ENCODE assay signal across 27 cellular contexts in genomic region chr21:29800051-29800450, GRCh38.
"Had no signal": no experiment of that assay in that cellular context is flagged by ENCODE, and none has a peak within 500 bp of the region (broad histone marks: within the 10 kb centered on the region; RNA-seq: fewer than 3 reads in every experiment).

No MANE protein-coding gene starts in this region.

- H3K27me3 ChIP-seq: adrenal gland had no signal

- H3K27ac ChIP-seq: adrenal gland, breast epithelium, SK-N-MC, VCaP had no signal

- H3K4me1 ChIP-seq: adrenal gland, breast epithelium had no signal

- H3K4me1 Mint-ChIP-seq: activated CD4-positive, alpha-beta T cell treated with anti-CD3 and anti-CD28 coated beads for 36 hours; activated naive CD8-positive, alpha-beta T cell treated with anti-CD3 and anti-CD28 coated beads, Interleukin-2, amount 10 ng/mL, durations not matched to agents 7 days and 5 days; T-cell had no signal

- H3K36me3 Mint-ChIP-seq: activated naive CD8-positive, alpha-beta T cell treated with anti-CD3 and anti-CD28 coated beads, Interleukin-2, amount 10 ng/mL, durations not matched to agents 7 days and 5 days; T-cell had no signal

- ATAC-seq: activated CD4-positive, alpha-beta T cell treated with anti-CD3 and anti-CD28 coated beads for 36 hours; activated CD8-positive, alpha-beta T cell treated with anti-CD3 and anti-CD28 coated beads for 36 hours; Panc1; Right ventricle myocardium inferior; T-cell had no signal

- H3K4me3 ChIP-seq: adrenal gland, breast epithelium, SK-N-MC had no signal

- H3K27ac Mint-ChIP-seq: activated CD4-positive, alpha-beta T cell treated with anti-CD3 and anti-CD28 coated beads for 36 hours; activated CD8-positive, alpha-beta T cell treated with anti-CD3 and anti-CD28 coated beads for 36 hours; activated naive CD8-positive, alpha-beta T cell treated with anti-CD3 and anti-CD28 coated beads, Interleukin-2, amount 10 ng/mL, durations not matched to agents 7 days and 5 days; T-cell had no signal

- H3K9me3 Mint-ChIP-seq: activated CD8-positive, alpha-beta T cell treated with anti-CD3 and anti-CD28 coated beads for 36 hours; activated naive CD8-positive, alpha-beta T cell treated with anti-CD3 and anti-CD28 coated beads, Interleukin-2, amount 10 ng/mL, durations not matched to agents 7 days and 5 days; T-cell had no signal

- H3K36me3 ChIP-seq: adrenal gland, breast epithelium had no signal

- H3K4me3 Mint-ChIP-seq: activated CD4-positive, alpha-beta T cell treated with anti-CD3 and anti-CD28 coated beads for 36 hours; activated CD8-positive, alpha-beta T cell treated with anti-CD3 and anti-CD28 coated beads for 36 hours; activated naive CD8-positive, alpha-beta T cell treated with anti-CD3 and anti-CD28 coated beads, Interleukin-2, amount 10 ng/mL, durations not matched to agents 7 days and 5 days; T-cell had no signal

- H3K9me3 ChIP-seq: adrenal gland, breast epithelium had no signal

- DNase-seq: activated CD4-positive, alpha-beta T cell treated with anti-CD3 and anti-CD28 coated beads for 36 hours; activated CD8-positive, alpha-beta memory T cell treated with anti-CD3 and anti-CD28 coated beads, Interleukin-2, amount 50 U/mL, for 4 hours; activated CD8-positive, alpha-beta T cell treated with anti-CD3 and anti-CD28 coated beads for 36 hours; activated naive CD4-positive, alpha-beta T cell treated with anti-CD3 and anti-CD28 coated beads, Interleukin-2, amount 50 U/mL, for 16 hours; activated naive CD8-positive, alpha-beta T cell treated with anti-CD3 and anti-CD28 coated beads, Interleukin-2, amount 10 ng/mL, durations not matched to agents 7 days and 5 days; adrenal gland; anterior cingulate cortex; caudate nucleus; Kasumi-1; NCI-H1092; NCI-H1417; NCI-H1694; NCI-H2029; NCI-H2107; NCI-H2171 treated with DMSO at 0.1 percent for 48 hours; NCI-H226; NCI-H526; NCI-H774; RPMI8226; T-cell; T-helper 2 cell; T1000 had no signal
